In the genomic region with DNA sequence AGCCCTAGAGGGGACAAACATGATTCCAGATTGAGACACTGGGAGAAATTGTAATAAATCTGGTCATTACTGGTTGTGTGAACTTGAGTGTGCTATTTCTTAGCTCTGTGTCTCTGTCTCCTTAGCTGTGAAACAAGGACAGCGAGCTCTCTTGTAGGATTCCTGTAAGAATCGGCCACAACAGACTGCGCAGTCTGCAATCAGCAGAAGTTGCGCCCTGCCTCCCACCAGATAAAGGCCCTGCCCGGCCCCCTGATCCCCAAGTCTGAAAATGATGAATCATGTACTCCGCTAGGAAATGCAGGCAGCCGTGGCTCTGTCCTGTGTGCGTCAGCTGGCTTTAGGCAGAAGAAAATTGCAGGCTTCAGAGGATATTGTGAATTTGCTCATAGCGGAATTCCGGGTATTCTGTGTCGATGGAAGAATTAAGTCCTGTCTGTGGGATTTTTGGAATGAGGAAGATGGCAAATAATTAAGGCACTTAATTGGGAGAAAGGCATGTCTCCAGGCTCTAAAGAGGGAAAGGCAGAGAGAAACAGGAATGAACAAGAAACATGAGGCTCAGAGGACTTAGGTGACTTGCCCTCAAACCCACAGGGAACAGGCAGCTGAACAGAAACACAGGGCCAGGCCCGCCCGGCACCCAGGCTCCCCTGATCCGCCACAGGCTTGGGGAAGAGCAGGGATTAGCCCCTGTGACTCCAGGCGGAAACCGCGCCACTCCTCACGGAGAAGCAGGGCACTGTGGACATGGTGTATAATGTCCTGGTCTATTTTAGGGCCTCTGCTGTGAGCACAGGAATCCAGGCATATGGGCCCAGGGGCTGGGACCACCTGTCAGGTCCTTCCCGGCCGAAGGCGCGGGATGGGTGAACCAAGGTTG, we compare ENCODE assay signal across 1 cellular context.
TF ChIP-seq lines count a peak whose summit lies in the region.

No MANE protein-coding gene starts in this region.

TF ChIP-seq in K562, 482 proteins besides CTCF, POLR2A, EP300 and RAD21 (continued from another document and continues in another):
- TF ChIP-seq, protein P1, sequence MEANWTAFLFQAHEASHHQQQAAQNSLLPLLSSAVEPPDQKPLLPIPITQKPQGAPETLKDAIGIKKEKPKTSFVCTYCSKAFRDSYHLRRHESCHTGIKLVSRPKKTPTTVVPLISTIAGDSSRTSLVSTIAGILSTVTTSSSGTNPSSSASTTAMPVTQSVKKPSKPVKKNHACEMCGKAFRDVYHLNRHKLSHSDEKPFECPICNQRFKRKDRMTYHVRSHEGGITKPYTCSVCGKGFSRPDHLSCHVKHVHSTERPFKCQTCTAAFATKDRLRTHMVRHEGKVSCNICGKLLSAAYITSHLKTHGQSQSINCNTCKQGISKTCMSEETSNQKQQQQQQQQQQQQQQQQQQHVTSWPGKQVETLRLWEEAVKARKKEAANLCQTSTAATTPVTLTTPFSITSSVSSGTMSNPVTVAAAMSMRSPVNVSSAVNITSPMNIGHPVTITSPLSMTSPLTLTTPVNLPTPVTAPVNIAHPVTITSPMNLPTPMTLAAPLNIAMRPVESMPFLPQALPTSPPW (CRISPR knock-in tag; IDR thresholded peaks at IDR 0.05), result peak; percentile 74
- TF ChIP-seq DIDO1 (tag; IDR thresholded peaks at IDR 0.05; ENCODE audit: low read depth) (peak; percentile 35; the same call in 1 of the 2 replicates), XRCC4 (IDR thresholded peaks at IDR 0.05; ENCODE audit: extremely low read depth, insufficient read depth, insufficient read length) (no peak), FOXK1 (CRISPR knock-in tag; IDR thresholded peaks at IDR 0.05; ENCODE audit: borderline replicate concordance) (no peak), GTF2E2 (tag; IDR thresholded peaks at IDR 0.05) (no peak), SP2 (IDR thresholded peaks at IDR 0.05; ENCODE audit: extremely low read depth, low read depth, low read length, poor library complexity, severe bottlenecking) (no peak), FUS (optimal IDR thresholded peaks at IDR 0.05; ENCODE audit: low read depth, low read length) (no peak), MCM2 (IDR thresholded peaks at IDR 0.05; ENCODE audit: low read depth) (no peak), RBM39 (optimal IDR thresholded peaks at IDR 0.05; ENCODE audit: low read depth, low read length) (no peak), ZNF24 (IDR thresholded peaks at IDR 0.05) (no peak), HLTF (IDR thresholded peaks at IDR 0.05) (no peak), ESRRA (IDR thresholded peaks at IDR 0.05; ENCODE audit: borderline replicate concordance, low read depth) (no peak), EHMT2 (IDR thresholded peaks at IDR 0.05) (no peak), BDP1 (IDR thresholded peaks at IDR 0.05; ENCODE audit: insufficient read depth, insufficient read length) (no peak), ILF3 (IDR thresholded peaks at IDR 0.05; ENCODE audit: borderline replicate concordance) (no peak), SIN3A (IDR thresholded peaks at IDR 0.05; ENCODE audit: borderline replicate concordance in 2 of 2, control insufficient read depth in 1 of 2, low read depth in 2 of 2, low read length in 2 of 2) (no peak), NFATC3 (IDR thresholded peaks at IDR 0.05) (no peak), POLR3G (IDR thresholded peaks at IDR 0.05; ENCODE audit: extremely low read depth, insufficient read length, insufficient replicate concordance) (no peak), RBFOX2 (IDR thresholded peaks at IDR 0.05; ENCODE audit: low read depth, low read length) (peak; percentile 51), PHF20 (IDR thresholded peaks at IDR 0.05; ENCODE audit: partially characterized antibody) (no peak), HDAC8 (tag; IDR thresholded peaks at IDR 0.05) (no peak), FOXA3 (CRISPR knock-in tag; conservative IDR thresholded peaks at IDR 0.05 in 1 of 2, IDR thresholded peaks at IDR 0.05 in 1 of 2) (no peak), XRCC5 (IDR thresholded peaks at IDR 0.05; ENCODE audit: low read depth, low read length) (no peak), RBM34 (IDR thresholded peaks at IDR 0.05; ENCODE audit: borderline replicate concordance, insufficient read depth, low read length) (no peak), CBX5 (IDR thresholded peaks at IDR 0.05; ENCODE audit: borderline replicate concordance, low read depth) (no peak), ZSCAN29 (IDR thresholded peaks at IDR 0.05) (no peak)
- TF ChIP-seq, protein P2, sequence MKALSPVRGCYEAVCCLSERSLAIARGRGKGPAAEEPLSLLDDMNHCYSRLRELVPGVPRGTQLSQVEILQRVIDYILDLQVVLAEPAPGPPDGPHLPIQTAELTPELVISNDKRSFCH (CRISPR knock-in tag; IDR thresholded peaks at IDR 0.05), result no peak
- TF ChIP-seq, protein P2 (tag; IDR thresholded peaks at IDR 0.05), result no peak
- TF ChIP-seq, protein P3, sequence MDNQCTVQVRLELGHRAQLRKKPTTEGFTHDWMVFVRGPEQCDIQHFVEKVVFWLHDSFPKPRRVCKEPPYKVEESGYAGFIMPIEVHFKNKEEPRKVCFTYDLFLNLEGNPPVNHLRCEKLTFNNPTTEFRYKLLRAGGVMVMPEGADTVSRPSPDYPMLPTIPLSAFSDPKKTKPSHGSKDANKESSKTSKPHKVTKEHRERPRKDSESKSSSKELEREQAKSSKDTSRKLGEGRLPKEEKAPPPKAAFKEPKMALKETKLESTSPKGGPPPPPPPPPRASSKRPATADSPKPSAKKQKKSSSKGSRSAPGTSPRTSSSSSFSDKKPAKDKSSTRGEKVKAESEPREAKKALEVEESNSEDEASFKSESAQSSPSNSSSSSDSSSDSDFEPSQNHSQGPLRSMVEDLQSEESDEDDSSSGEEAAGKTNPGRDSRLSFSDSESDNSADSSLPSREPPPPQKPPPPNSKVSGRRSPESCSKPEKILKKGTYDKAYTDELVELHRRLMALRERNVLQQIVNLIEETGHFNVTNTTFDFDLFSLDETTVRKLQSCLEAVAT (IDR thresholded peaks at IDR 0.05), result no peak
- TF ChIP-seq, protein P4, sequence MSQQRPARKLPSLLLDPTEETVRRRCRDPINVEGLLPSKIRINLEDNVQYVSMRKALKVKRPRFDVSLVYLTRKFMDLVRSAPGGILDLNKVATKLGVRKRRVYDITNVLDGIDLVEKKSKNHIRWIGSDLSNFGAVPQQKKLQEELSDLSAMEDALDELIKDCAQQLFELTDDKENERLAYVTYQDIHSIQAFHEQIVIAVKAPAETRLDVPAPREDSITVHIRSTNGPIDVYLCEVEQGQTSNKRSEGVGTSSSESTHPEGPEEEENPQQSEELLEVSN (IDR thresholded peaks at IDR 0.05; ENCODE audit: borderline replicate concordance in 1 of 2, extremely low read depth in 1 of 2, insufficient read depth in 1 of 2, insufficient read length in 1 of 2, low read depth in 1 of 2, low read length in 1 of 2, poor library complexity in 1 of 2, severe bottlenecking in 1 of 2), result no peak
- TF ChIP-seq, protein P5, sequence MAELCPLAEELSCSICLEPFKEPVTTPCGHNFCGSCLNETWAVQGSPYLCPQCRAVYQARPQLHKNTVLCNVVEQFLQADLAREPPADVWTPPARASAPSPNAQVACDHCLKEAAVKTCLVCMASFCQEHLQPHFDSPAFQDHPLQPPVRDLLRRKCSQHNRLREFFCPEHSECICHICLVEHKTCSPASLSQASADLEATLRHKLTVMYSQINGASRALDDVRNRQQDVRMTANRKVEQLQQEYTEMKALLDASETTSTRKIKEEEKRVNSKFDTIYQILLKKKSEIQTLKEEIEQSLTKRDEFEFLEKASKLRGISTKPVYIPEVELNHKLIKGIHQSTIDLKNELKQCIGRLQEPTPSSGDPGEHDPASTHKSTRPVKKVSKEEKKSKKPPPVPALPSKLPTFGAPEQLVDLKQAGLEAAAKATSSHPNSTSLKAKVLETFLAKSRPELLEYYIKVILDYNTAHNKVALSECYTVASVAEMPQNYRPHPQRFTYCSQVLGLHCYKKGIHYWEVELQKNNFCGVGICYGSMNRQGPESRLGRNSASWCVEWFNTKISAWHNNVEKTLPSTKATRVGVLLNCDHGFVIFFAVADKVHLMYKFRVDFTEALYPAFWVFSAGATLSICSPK (IDR thresholded peaks at IDR 0.05; ENCODE audit: borderline replicate concordance), result no peak
- TF ChIP-seq, protein P6, sequence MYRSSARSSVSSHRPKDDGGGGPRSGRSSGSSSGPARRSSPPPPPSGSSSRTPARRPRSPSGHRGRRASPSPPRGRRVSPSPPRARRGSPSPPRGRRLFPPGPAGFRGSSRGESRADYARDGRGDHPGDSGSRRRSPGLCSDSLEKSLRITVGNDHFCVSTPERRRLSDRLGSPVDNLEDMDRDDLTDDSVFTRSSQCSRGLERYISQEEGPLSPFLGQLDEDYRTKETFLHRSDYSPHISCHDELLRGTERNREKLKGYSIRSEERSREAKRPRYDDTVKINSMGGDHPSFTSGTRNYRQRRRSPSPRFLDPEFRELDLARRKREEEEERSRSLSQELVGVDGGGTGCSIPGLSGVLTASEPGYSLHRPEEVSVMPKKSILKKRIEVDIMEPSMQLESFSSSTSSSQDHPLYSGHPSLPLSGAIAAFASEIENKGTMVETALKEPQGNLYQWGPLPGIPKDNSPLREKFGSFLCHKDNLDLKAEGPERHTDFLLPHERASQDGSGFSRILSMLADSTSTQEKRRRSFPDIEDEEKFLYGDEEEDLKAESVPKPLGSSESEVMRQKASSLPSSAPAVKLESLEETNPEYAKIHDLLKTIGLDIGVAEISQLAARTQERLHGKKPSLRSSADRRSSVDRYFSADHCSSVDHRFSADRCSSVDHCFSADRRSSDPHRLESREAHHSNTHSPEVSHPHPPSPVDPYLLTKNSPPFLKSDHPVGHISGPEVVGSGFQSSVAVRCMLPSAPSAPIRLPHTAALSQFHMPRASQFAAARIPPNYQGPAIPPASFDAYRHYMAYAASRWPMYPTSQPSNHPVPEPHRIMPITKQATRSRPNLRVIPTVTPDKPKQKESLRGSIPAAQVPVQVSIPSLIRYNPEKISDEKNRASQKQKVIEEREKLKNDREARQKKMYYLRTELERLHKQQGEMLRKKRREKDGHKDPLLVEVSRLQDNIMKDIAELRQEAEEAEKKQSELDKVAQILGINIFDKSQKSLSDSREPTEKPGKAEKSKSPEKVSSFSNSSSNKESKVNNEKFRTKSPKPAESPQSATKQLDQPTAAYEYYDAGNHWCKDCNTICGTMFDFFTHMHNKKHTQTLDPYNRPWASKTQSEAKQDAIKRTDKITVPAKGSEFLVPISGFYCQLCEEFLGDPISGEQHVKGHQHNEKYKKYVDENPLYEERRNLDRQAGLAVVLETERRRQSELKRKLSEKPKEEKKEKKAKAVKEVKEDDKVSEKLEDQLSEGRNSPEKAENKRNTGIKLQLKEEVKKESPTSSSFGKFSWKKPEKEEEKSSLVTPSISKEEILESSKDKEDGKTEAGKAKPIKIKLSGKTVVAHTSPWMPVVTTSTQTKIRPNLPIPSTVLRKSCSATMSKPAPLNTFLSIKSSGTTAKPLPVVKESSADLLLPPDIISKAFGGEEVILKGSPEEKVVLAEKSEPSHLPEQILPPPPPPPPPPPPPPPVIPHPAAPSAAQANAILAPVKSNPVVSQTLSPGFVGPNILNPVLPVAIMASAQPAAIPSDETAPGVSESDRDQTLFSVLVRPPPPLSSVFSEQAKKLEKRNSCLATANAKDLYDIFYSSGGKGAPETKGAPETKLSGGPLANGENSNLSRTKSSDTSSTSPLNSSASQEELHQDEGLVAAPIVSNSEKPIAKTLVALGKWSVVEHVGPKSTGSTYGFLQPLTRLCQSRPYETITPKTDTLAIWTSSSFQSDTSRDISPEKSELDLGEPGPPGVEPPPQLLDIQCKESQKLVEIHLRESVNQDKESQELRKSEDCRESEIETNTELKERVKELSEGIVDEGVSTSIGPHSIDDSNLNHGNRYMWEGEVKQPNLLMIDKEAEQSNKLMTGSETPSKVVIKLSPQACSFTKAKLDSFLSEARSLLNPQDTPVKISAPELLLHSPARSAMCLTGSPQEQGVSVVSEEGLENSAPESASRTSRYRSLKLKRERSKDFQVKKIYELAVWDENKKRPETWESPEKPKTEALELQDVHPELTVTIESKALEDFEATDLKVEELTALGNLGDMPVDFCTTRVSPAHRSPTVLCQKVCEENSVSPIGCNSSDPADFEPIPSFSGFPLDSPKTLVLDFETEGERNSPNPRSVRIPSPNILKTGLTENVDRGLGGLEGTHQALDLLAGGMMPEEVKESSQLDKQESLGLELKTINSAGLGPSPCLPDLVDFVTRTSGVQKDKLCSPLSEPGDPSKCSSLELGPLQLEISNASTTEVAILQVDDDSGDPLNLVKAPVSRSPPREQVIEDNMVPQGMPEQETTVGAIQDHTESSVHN (IDR thresholded peaks at IDR 0.05; ENCODE audit: borderline replicate concordance in 1 of 2, low read depth in 1 of 2), result no peak
- TF ChIP-seq, protein P7, sequence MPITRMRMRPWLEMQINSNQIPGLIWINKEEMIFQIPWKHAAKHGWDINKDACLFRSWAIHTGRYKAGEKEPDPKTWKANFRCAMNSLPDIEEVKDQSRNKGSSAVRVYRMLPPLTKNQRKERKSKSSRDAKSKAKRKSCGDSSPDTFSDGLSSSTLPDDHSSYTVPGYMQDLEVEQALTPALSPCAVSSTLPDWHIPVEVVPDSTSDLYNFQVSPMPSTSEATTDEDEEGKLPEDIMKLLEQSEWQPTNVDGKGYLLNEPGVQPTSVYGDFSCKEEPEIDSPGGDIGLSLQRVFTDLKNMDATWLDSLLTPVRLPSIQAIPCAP (CRISPR knock-in tag; IDR thresholded peaks at IDR 0.05; ENCODE audit: borderline replicate concordance), result no peak
- TF ChIP-seq, protein P8, sequence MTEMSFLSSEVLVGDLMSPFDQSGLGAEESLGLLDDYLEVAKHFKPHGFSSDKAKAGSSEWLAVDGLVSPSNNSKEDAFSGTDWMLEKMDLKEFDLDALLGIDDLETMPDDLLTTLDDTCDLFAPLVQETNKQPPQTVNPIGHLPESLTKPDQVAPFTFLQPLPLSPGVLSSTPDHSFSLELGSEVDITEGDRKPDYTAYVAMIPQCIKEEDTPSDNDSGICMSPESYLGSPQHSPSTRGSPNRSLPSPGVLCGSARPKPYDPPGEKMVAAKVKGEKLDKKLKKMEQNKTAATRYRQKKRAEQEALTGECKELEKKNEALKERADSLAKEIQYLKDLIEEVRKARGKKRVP (CRISPR knock-in tag; IDR thresholded peaks at IDR 0.05), result no peak
- TF ChIP-seq, protein P9, sequence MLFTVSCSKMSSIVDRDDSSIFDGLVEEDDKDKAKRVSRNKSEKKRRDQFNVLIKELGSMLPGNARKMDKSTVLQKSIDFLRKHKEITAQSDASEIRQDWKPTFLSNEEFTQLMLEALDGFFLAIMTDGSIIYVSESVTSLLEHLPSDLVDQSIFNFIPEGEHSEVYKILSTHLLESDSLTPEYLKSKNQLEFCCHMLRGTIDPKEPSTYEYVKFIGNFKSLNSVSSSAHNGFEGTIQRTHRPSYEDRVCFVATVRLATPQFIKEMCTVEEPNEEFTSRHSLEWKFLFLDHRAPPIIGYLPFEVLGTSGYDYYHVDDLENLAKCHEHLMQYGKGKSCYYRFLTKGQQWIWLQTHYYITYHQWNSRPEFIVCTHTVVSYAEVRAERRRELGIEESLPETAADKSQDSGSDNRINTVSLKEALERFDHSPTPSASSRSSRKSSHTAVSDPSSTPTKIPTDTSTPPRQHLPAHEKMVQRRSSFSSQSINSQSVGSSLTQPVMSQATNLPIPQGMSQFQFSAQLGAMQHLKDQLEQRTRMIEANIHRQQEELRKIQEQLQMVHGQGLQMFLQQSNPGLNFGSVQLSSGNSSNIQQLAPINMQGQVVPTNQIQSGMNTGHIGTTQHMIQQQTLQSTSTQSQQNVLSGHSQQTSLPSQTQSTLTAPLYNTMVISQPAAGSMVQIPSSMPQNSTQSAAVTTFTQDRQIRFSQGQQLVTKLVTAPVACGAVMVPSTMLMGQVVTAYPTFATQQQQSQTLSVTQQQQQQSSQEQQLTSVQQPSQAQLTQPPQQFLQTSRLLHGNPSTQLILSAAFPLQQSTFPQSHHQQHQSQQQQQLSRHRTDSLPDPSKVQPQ (CRISPR knock-in tag; IDR thresholded peaks at IDR 0.05; ENCODE audit: borderline replicate concordance), result no peak
